ENCODE assay signal across 17 cellular contexts in the genomic region with DNA sequence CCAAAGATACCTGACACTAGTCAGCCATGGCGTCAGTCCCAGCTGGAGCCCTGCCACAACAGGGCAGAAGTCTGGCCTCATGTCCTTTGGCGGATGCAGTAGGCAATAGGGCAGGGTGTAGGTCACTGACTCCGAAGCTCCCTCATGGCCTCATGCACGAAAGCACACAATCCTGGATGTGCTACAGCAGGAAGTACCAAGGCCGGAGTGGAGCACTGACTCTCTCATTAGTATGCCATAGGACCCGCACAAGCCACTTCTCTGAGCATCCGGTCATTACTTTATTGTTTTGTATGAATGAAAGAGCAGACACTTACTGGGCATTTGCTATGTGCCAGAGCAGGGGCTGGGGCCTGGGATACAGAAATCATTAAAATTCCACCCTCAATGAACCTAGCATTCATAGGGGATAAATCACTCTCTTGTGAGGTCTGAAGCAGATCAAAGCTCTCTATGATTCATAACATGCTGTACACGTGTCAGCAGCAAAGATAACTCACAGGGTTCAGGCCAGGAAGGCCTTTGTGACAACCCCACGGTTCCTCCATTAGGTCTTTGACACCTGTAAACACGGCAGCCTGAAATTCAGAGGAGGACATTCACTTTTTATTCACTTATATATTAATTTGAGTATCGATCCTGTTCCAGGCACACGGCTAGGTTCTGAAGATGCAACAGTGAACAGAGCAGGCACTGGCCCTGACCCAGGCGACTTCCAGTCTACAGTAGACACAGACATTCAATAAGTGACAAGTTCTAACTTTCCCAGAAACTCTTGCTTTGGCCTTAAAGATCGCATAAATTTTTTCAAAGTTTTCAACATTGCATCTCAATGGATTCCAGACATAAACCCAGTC.
A peak's percentile ranks its signal among the peaks of the same experiment; 100 is the strongest.
DNase-seq lines count a peak whose midpoint lies in the region; ATAC-seq, FAIRE-seq and TF ChIP-seq lines count a peak whose summit lies in the region.
"Had no signal": no experiment of that assay in that cellular context is flagged by ENCODE, and none has a peak within 500 bp of the region (broad histone marks: within the 10 kb centered on the region; RNA-seq: fewer than 3 reads in every experiment).

No MANE protein-coding gene starts in this region.

- peak; percentile 60 for DNase-seq in Daoy (ENCODE audit: low read depth)
- peak; percentile 91 for DNase-seq in RCC 7860 (ENCODE audit: low spot score)
- peak; percentile 7 for DNase-seq in dermis blood vessel endothelial cell
- peak; percentile 47 for DNase-seq in non-pigmented ciliary epithelial cell (ENCODE audit: low read depth)
- no peak for DNase-seq in stimulated activated CD4-positive, alpha-beta T cell treated with anti-CD3 and anti-CD28 coated beads, Interleukin-1b, Interleukin-23, amount 100 ng/mL, for 48 hours
- DNase-seq in natural killer cell, result no peak
- DNase-seq in NCI-H187 treated with DMSO at 0.1 percent for 48 hours (lab: John Stamatoyannopoulos, UW), result no peak
- no peak for DNase-seq in DMS53 (lab: John Stamatoyannopoulos, UW)
- DNase-seq: activated CD4-positive, alpha-beta T cell treated with anti-CD3 and anti-CD28 coated beads, Interleukin-2, amount 50 U/mL, for 1 hour; CD4-positive, CD25-positive, alpha-beta regulatory T cell; endodermal cell; NCI-H1436; NCI-H69; nephron progenitor cell; Peyer's patch; right cardiac atrium; stimulated activated naive CD4-positive, alpha-beta T cell treated with Interleukin-2 at 50 U/mL for 16 hours had no signal

- TF ChIP-seq CTCF in natural killer cell (IDR thresholded peaks at IDR 0.05), result no peak

- H3K4me1 Mint-ChIP-seq in natural killer cell, result peaks cover 0 to 4% of the 10 kb centered on the region in 2 donors
- H3K4me1 Mint-ChIP-seq: CD4-positive, CD25-positive, alpha-beta regulatory T cell had no signal

- no peak overlapping the region for H3K4me3 Mint-ChIP-seq in natural killer cell
- H3K4me3 Mint-ChIP-seq: endodermal cell, nephron progenitor cell had no signal

- H3K36me3 Mint-ChIP-seq in natural killer cell, result no peaks in the 10 kb centered on the region
- H3K36me3 Mint-ChIP-seq: CD4-positive, CD25-positive, alpha-beta regulatory T cell had no signal

- no peaks in the 10 kb centered on the region for H3K9me3 Mint-ChIP-seq in natural killer cell

- ATAC-seq in natural killer cell, result no peak
- ATAC-seq: right cardiac atrium had no signal

- H3K27ac Mint-ChIP-seq in natural killer cell, result no peak overlapping the region
- H3K27ac Mint-ChIP-seq: endodermal cell, nephron progenitor cell had no signal

- intact Hi-C loops in natural killer cell (cut with micrococcal nuclease), result no loop called here

- peak; percentile 92 for FAIRE-seq in RCC 7860 (lab: Jason Lieb, UNC)

- H3K27me3 Mint-ChIP-seq in natural killer cell (ENCODE audit: low read depth in 2 of 2), result peaks cover 8 to 15% of the 10 kb centered on the region in 2 donors

Comparison
In these comparisons a context has a peak if more than half of its experiments do, and no peak if none do; other contexts are left out.
1. DNase-seq: peak in Daoy (single experiment), RCC 7860 (single experiment), dermis blood vessel endothelial cell (single experiment) and non-pigmented ciliary epithelial cell (single experiment); none in stimulated activated CD4-positive, alpha-beta T cell treated with anti-CD3 and anti-CD28 coated beads, Interleukin-1b, Interleukin-23, amount 100 ng/mL, for 48 hours (single experiment), natural killer cell (single experiment), NCI-H187 treated with DMSO at 0.1 percent for 48 hours (single experiment) and DMS53 (single experiment).